ENCODE assay signal across 17 cellular contexts in genomic region chr1:205486258-205486657, GRCh38. TPM values are rescaled to one million over a fixed set of nuclear protein-coding genes. Genes with fewer than 3 reads are reported as not detected.
DNase-seq lines count a peak whose midpoint lies in the region; ATAC-seq, FAIRE-seq and TF ChIP-seq lines count a peak whose summit lies in the region.
"Had no signal": no experiment of that assay in that cellular context is flagged by ENCODE, and none has a peak within 500 bp of the region (broad histone marks: within the 10 kb centered on the region; RNA-seq: fewer than 3 reads in every experiment).

No MANE protein-coding gene starts in this region.

- H3K4me3 ChIP-seq in HepG2 (replicated peaks in 1 of 3; ENCODE audit: insufficient read depth in 1 of 3, low read depth in 2 of 3, low read length in 3 of 3) = no peak overlapping the region
- no peak overlapping the region for H3K4me3 ChIP-seq in right lobe of liver
- H3K4me3 ChIP-seq in K562 = no peak overlapping the region
- H3K4me3 ChIP-seq: A549; BLaER1 treated with 17β-estradiol and CSF1 and Interleukin-3, amounts not matched to agents 10 nM and 100 nM had no signal

- TF ChIP-seq EP300 in HepG2 (IDR thresholded peaks at IDR 0.05; ENCODE audit: low read depth in 2 of 2, low read length in 2 of 2) = no peak
- TF ChIP-seq EP300 in HepG2 (CRISPR knock-in tag; IDR thresholded peaks at IDR 0.05; ENCODE audit: borderline replicate concordance) = no peak
- TF ChIP-seq EP300 in K562 (IDR thresholded peaks at IDR 0.05; ENCODE audit: low read length) = no peak

- peak overlapping the region; percentile 8 for H3K27ac Mint-ChIP-seq in glutamatergic neuron (ENCODE audit: unreplicated experiment)
- H3K27ac Mint-ChIP-seq: CD4-positive, alpha-beta T cell; CD8-positive, alpha-beta T cell had no signal

- TF ChIP-seq POLR2A in HepG2 (IDR thresholded peaks at IDR 0.05; ENCODE audit: insufficient read depth in 1 of 2, low read depth in 2 of 2, low read length in 2 of 2) (no peak), right lobe of liver (IDR thresholded peaks at IDR 0.05) (no peak), K562 (conservative IDR thresholded peaks at IDR 0.05) (no peak), GM12892 (IDR thresholded peaks at IDR 0.05; ENCODE audit: low read depth, low read length) (no peak)

- no peak overlapping the region for H2AFZ ChIP-seq in HepG2 (ENCODE audit: low read length)
- H2AFZ ChIP-seq in K562 (ENCODE audit: low read depth, low read length) = no peak overlapping the region

- no peak overlapping the region for H3K4me3 Mint-ChIP-seq in glutamatergic neuron (ENCODE audit: unreplicated experiment)
- H3K4me3 Mint-ChIP-seq: B cell; CD4-positive, alpha-beta T cell; CD8-positive, alpha-beta T cell had no signal

- H4K20me1 ChIP-seq in HepG2 (ENCODE audit: insufficient read depth, low read length) (no peaks in the 10 kb centered on the region), K562 (replicated peaks; ENCODE audit: control insufficient read depth, insufficient read depth, low read length) (peaks cover 29% of the 10 kb centered on the region)

- TF ChIP-seq RAD21 in HepG2 (CRISPR knock-in tag; IDR thresholded peaks at IDR 0.05) = no peak
- no peak for TF ChIP-seq RAD21 in K562 (CRISPR knock-in tag; conservative IDR thresholded peaks at IDR 0.05 in 1 of 2, IDR thresholded peaks at IDR 0.05 in 1 of 2)

- H3K27me3 Mint-ChIP-seq in glutamatergic neuron (ENCODE audit: unreplicated experiment) = peaks cover 8% of the 10 kb centered on the region

- no peaks in the 10 kb centered on the region for H3K79me2 ChIP-seq in HepG2 (ENCODE audit: insufficient read depth, low read length)
- no peaks in the 10 kb centered on the region for H3K79me2 ChIP-seq in K562 (ENCODE audit: control insufficient read depth, insufficient read depth, low read length)

- no peaks in the 10 kb centered on the region for H3K9me1 ChIP-seq in K562 (ENCODE audit: control insufficient read depth, insufficient read depth, low read length)

- ATAC-seq in HepG2 (no peak), right lobe of liver (no peak), K562 (no peak), HG02840 (IDR thresholded peaks at IDR 0.05; ENCODE audit: low FRiP score, unreplicated experiment) (no peak)

- peaks cover 10% of the 10 kb centered on the region for H3K4me1 Mint-ChIP-seq in glutamatergic neuron (ENCODE audit: low read depth, unreplicated experiment)

- TF ChIP-seq CTCF in HepG2 (CRISPR knock-in tag; IDR thresholded peaks at IDR 0.05) (no peak), right lobe of liver (IDR thresholded peaks at IDR 0.05) (no peak), K562 (IDR thresholded peaks at IDR 0.05 in 2 of 3, conservative IDR thresholded peaks at IDR 0.05 in 1 of 3; ENCODE audit: insufficient read depth in 2 of 3, low read depth in 1 of 3, low read length in 3 of 3) (no peak), glutamatergic neuron (IDR thresholded peaks at IDR 0.05; ENCODE audit: partially characterized antibody, unreplicated experiment) (no peak)

- H3K36me3 ChIP-seq in HepG2 (replicated peaks in 1 of 2; ENCODE audit: control insufficient read depth in 1 of 2, insufficient read depth in 2 of 2, low read length in 2 of 2) = no peaks in the 10 kb centered on the region
- no peaks in the 10 kb centered on the region for H3K36me3 ChIP-seq in right lobe of liver
- H3K36me3 ChIP-seq in K562 (ENCODE audit: control insufficient read depth, insufficient read depth, low read length) = no peaks in the 10 kb centered on the region
- H3K36me3 ChIP-seq: BLaER1 treated with 17β-estradiol and CSF1 and Interleukin-3, amounts not matched to agents 10 nM and 100 nM had no signal

- FAIRE-seq in HepG2 (lab: Jason Lieb, UNC) (no peak), K562 (lab: Jason Lieb, UNC) (no peak), GM12892 (lab: Jason Lieb, UNC) (no peak)
- FAIRE-seq: A549, GM12891 had no signal

- POLR2A ChIA-PET in HepG2 (lab: Yijun Ruan, JAX) = no interaction called here
- POLR2A ChIA-PET in K562 (lab: Yijun Ruan, JAX) = interaction anchor here (0.6 to 1.5 kb wide), 4 partner anchors 10 to 381 kb away, joined by 3 to 6 read pairs (median 4); no protein-coding TSS in a partner anchor

- H3K36me3 Mint-ChIP-seq in glutamatergic neuron (ENCODE audit: unreplicated experiment) = no peaks in the 10 kb centered on the region
- H3K36me3 Mint-ChIP-seq: CD8-positive, alpha-beta T cell had no signal

- H3K27me3 ChIP-seq in HepG2 (ENCODE audit: control insufficient read depth in 1 of 2, insufficient read depth in 2 of 2, low read length in 2 of 2) = peaks cover 7 to 22% of the 10 kb centered on the region in 2 experiments; a peak in 3 of 5 replicates
- H3K27me3 ChIP-seq in right lobe of liver = no peaks in the 10 kb centered on the region
- H3K27me3 ChIP-seq in K562 (ENCODE audit: control insufficient read depth in 2 of 2, insufficient read depth in 2 of 2, low read length in 2 of 2) = peaks cover 29 to 58% of the 10 kb centered on the region in 2 experiments

- H3K4me2 ChIP-seq in HepG2 (ENCODE audit: low read depth, low read length) (no peak overlapping the region), K562 (ENCODE audit: insufficient read depth, low read length) (no peak overlapping the region)
- H3K4me2 ChIP-seq: A549; BLaER1 treated with 17β-estradiol and CSF1 and Interleukin-3, amounts not matched to agents 10 nM and 100 nM had no signal

- H3K9me3 ChIP-seq in HepG2 (ENCODE audit: low read length) = no peaks in the 10 kb centered on the region
- H3K9me3 ChIP-seq in right lobe of liver = no peaks in the 10 kb centered on the region
- H3K9me3 ChIP-seq in K562 (replicated peaks; ENCODE audit: control insufficient read depth, insufficient read depth, low read depth, low read length) = no peaks in the 10 kb centered on the region
- H3K9me3 ChIP-seq: A549; BLaER1 treated with 17β-estradiol and CSF1 and Interleukin-3, amounts not matched to agents 10 nM and 100 nM; Caco-2 had no signal

- H3K4me1 ChIP-seq in HepG2 (ENCODE audit: insufficient read depth, low read length) = peaks cover 30% of the 10 kb centered on the region
- H3K4me1 ChIP-seq in right lobe of liver = no peaks in the 10 kb centered on the region
- H3K4me1 ChIP-seq in K562 (replicated peaks in 1 of 2; ENCODE audit: control insufficient read depth in 2 of 2, insufficient read depth in 2 of 2, low read length in 2 of 2) = peaks cover 0 to 4% of the 10 kb centered on the region in 2 experiments; a peak in 1 of 5 replicates
- H3K4me1 ChIP-seq: A549 had no signal

- CTCF ChIA-PET in HepG2 (lab: Yijun Ruan, JAX; ENCODE audit: low intra/inter-chr PET ratio, low total read pairs) (interaction anchor here (1.1 to 6.3 kb wide), 6 partner anchors 38 to 151 kb away, joined by 4 to 86 read pairs (median 19); no protein-coding TSS in a partner anchor), K562 (lab: Yijun Ruan, JAX; ENCODE audit: low intra/inter-chr PET ratio) (interaction anchor here (0.5 to 5.3 kb wide), 9 partner anchors 16 to 880 kb away, joined by 3 to 73 read pairs (median 6); no protein-coding TSS in a partner anchor)

- in situ Hi-C loops in HepG2 (cut with HindIII; ENCODE audit: extremely low pct_ligation_motif_present, low pct_unique_long_range_greater_than_20kb) = loop anchor here (5.0 kb wide), 2 partner anchors 36 to 89 kb away; no protein-coding TSS in a partner anchor
- in situ Hi-C loops in K562 (cut with MboI) = loop anchor here (5.0 to 10.0 kb wide), 3 partner anchors 36 to 131 kb away; partner anchors contain the start of gene KLHDC8A

- H3K27ac ChIP-seq in HepG2 (ENCODE audit: extremely low read length, insufficient read depth, low read length) (no peak overlapping the region), right lobe of liver (no peak overlapping the region), K562 (ENCODE audit: extremely low read depth, low read depth, low read length) (no peak overlapping the region)
- H3K27ac ChIP-seq: 22Rv1; A549; BLaER1 treated with 17β-estradiol and CSF1 and Interleukin-3, amounts not matched to agents 10 nM and 100 nM; C4-2B had no signal

- DNase-seq in HepG2 (ENCODE audit: low spot score) (no peak), right lobe of liver (no peak), K562 (ENCODE audit: extremely low read depth in 1 of 4, low spot score in 3 of 4) (no peak), glutamatergic neuron (no peak), GM12892 (ENCODE audit: insufficient read length) (no peak)
- DNase-seq: Caco-2, Calu3, DMS153 had no signal

- no TSS peak for BruUV-seq in HepG2 (replicated peaks; lab: Mats Ljungman, UMichigan)
- no TSS peak for BruUV-seq in K562 (replicated peaks; lab: Mats Ljungman, UMichigan)

- 63% methylated on average over 6 of the region's 6 CpGs for WGBS in HepG2 (ENCODE audit: low lambda C conversion rate)
- WGBS in right lobe of liver (ENCODE audit: insufficient coverage, low coverage, low lambda C conversion rate, missing lambda C conversion rate) = 88% methylated on average over 6 of the region's 6 CpGs
- 13% methylated on average over 6 of the region's 6 CpGs for WGBS in K562 (ENCODE audit: insufficient coverage, low coverage, missing lambda C conversion rate)

- intact Hi-C loops in HepG2 (cut with micrococcal nuclease; ENCODE audit: unreplicated experiment) = loop anchor here (5.0 kb wide), 1 partner anchor 149 kb away; no protein-coding TSS in a partner anchor
- intact Hi-C loops in right lobe of liver (cut with DNase I) = loop anchor here (5.0 to 10.0 kb wide), 3 partner anchors 36 to 141 kb away; partner anchors contain the start of gene KLHDC8A (in 1 of the 2)
- intact Hi-C loops in K562 (cut with micrococcal nuclease) = no loop called here

- H3K9ac ChIP-seq in HepG2 (ENCODE audit: insufficient read depth, low read depth, low read length) (no peak overlapping the region), K562 (ENCODE audit: insufficient read depth in 1 of 2, low read depth in 2 of 2, low read length in 2 of 2) (no peak overlapping the region)
- H3K9ac ChIP-seq: BLaER1 treated with 17β-estradiol and CSF1 and Interleukin-3, amounts not matched to agents 10 nM and 100 nM had no signal

- H3K9me3 Mint-ChIP-seq in glutamatergic neuron (ENCODE audit: unreplicated experiment) = no peaks in the 10 kb centered on the region
- H3K9me3 Mint-ChIP-seq: CD4-positive, alpha-beta T cell; CD8-positive, alpha-beta T cell had no signal

RNA-seq across cellular contexts. Expression of gene CDK18, which starts 18.2 kb away (rescaled TPM):
- 3.2 and 6.4 TPM in 2 replicates for total RNA-seq in HepG2 (2016; rRNA removed; fragmentation: Illumina TruSeq; extraction: Trizol)
- total RNA-seq in HepG2 (2016; cell fraction: cytosol; rRNA removed; fragmentation: Illumina TruSeq; extraction: Trizol; ENCODE audit: low read depth) = 10.6 and 10.7 TPM in 2 replicates
- total RNA-seq in HepG2 (2016; cell fraction: insoluble cytoplasmic fraction; rRNA removed; fragmentation: Illumina TruSeq; extraction: Trizol) = 3.6 and 7.0 TPM in 2 replicates
- 8.3 and 10.4 TPM in 2 replicates for total RNA-seq in HepG2 (2016; cell fraction: membrane; rRNA removed; fragmentation: Illumina TruSeq; extraction: Trizol)
- total RNA-seq in HepG2 (2016; cell fraction: nucleus; rRNA removed; fragmentation: Illumina TruSeq; extraction: Trizol) = 8.2 and 10.1 TPM in 2 replicates
- 38.8 and 45.3 TPM in 2 replicates for polyA plus RNA-seq in HepG2 (2011; rRNA removed)
- polyA plus RNA-seq in HepG2 (2011; cell fraction: cytosol; rRNA removed) = 13.0 and 14.8 TPM in 2 replicates
- polyA plus RNA-seq in HepG2 (2011; cell fraction: nucleus; rRNA removed) = 224 and 255 TPM in 2 replicates
- polyA plus RNA-seq in HepG2 (2012) = 53.5 and 54.3 TPM in 2 replicates
- 5.2 and 5.9 TPM in 2 replicates for polyA plus RNA-seq in HepG2 (2016; cell fraction: cytosol; fragmentation: Illumina TruSeq; extraction: Trizol; ENCODE audit: low read depth)
- 6.0 and 9.4 TPM in 2 replicates for polyA plus RNA-seq in HepG2 (2016; cell fraction: insoluble cytoplasmic fraction; fragmentation: Illumina TruSeq; extraction: Trizol; ENCODE audit: low read depth)
- 11.2 and 12.4 TPM in 2 replicates for polyA plus RNA-seq in HepG2 (2016; cell fraction: membrane; fragmentation: Illumina TruSeq; extraction: Trizol; ENCODE audit: low read depth)
- 33.1 and 35.8 TPM in 2 replicates for polyA plus RNA-seq in HepG2 (2016; cell fraction: nucleus; fragmentation: Illumina TruSeq; extraction: Trizol; ENCODE audit: insufficient read depth, low read depth)
- polyA minus RNA-seq in HepG2 (2011; rRNA and poly(A)+ RNA removed; ENCODE audit: low replicate concordance) = 11.0 and 29.7 TPM in 2 replicates
- 14.7 and 23.4 TPM in 2 replicates for polyA minus RNA-seq in HepG2 (2011; cell fraction: cytosol; rRNA and poly(A)+ RNA removed)
- polyA minus RNA-seq in HepG2 (2011; cell fraction: nucleus; rRNA and poly(A)+ RNA removed) = 47.0 and 52.3 TPM in 2 replicates
- 10 to 100 TPM in 3 of 6 experiments, 1 to 10 TPM in 3; 6.3 to 22.3 (median 9.7) TPM for total RNA-seq in right lobe of liver
- total RNA-seq in K562 (2011; cell fraction: chromatin; rRNA removed; ENCODE audit: low replicate concordance) = 0.63 and 3.1 TPM in 2 replicates
- 0.92 and 1.2 TPM in 2 replicates for total RNA-seq in K562 (2011; cell fraction: nucleolus; rRNA removed)
- total RNA-seq in K562 (2011; cell fraction: nucleoplasm; rRNA removed) = 1.0 and 1.7 TPM in 2 replicates
- 0.05 TPM in 1 of 2 replicates, not detected in the other for total RNA-seq in K562 (2014; rRNA removed)
- total RNA-seq in K562 (2014; rRNA removed; fragmentation: Illumina TruSeq; extraction: Trizol) = 0.07 TPM in 1 of 2 replicates, not detected in the other
- total RNA-seq in K562 (2015; rRNA removed; fragmentation: Illumina TruSeq; extraction: Trizol) = 0.23 and 0.69 TPM in 2 replicates
- 0.34 and 0.44 TPM in 2 replicates for total RNA-seq in K562 (2021)
- polyA plus RNA-seq in K562 (2011; rRNA removed) = 0.17 and 0.20 TPM in 2 replicates
- polyA plus RNA-seq in K562 (2011; cell fraction: cytosol; rRNA removed) = 0.06 and 0.25 TPM in 2 replicates
- 0.51 and 1.9 TPM in 2 replicates for polyA plus RNA-seq in K562 (2011; cell fraction: nucleus; rRNA removed)
- 0.46 and 1.4 TPM in 2 replicates for polyA plus RNA-seq in K562 (2012)
- polyA plus RNA-seq in K562 (2014; fragmentation: Illumina TruSeq; extraction: Trizol) = 0.51 and 0.61 TPM in 2 replicates
- not detected for polyA plus RNA-seq in K562 (2014; fragmentation: Nextera tagmentation; extraction: Ambion mirVana)
- polyA plus RNA-seq in K562 (2014; rRNA removed) = 0.08 and 0.19 TPM in 2 replicates
- 0.18 and 0.28 TPM in 2 replicates for polyA minus RNA-seq in K562 (2011; rRNA and poly(A)+ RNA removed)
- not detected in 2 replicates for polyA minus RNA-seq in K562 (2011; cell fraction: cytosol; rRNA and poly(A)+ RNA removed)
- polyA minus RNA-seq in K562 (2011; cell fraction: nucleus; rRNA and poly(A)+ RNA removed) = 0.56 and 1.6 TPM in 2 replicates
- 1.7 TPM for total RNA-seq in glutamatergic neuron (ENCODE audit: unreplicated experiment)
- 0.30 TPM for polyA plus RNA-seq in GM12892 (2012; ENCODE audit: missing spikeins)

RNA-seq across cellular contexts. Expression of gene BLACAT1, which starts 30.4 kb away (rescaled TPM):
- total RNA-seq in HepG2 (2016; rRNA removed; fragmentation: Illumina TruSeq; extraction: Trizol) (0.42 and 1.2 TPM in 2 replicates), right lobe of liver (under 1 TPM in 1 of 6 experiments, not detected in 5; 0.06 TPM), K562 (2014; rRNA removed) (0.37 and 0.73 TPM in 2 replicates), K562 (2014; rRNA removed; fragmentation: Illumina TruSeq; extraction: Trizol) (0.73 and 1.1 TPM in 2 replicates), K562 (2015; rRNA removed; fragmentation: Illumina TruSeq; extraction: Trizol) (0.45 and 0.47 TPM in 2 replicates), K562 (2021) (0.83 and 1.0 TPM in 2 replicates), glutamatergic neuron (ENCODE audit: unreplicated experiment) (1.1 TPM)
- 0.18 TPM in 1 of 2 replicates, not detected in the other for total RNA-seq in HepG2 (2016; cell fraction: cytosol; rRNA removed; fragmentation: Illumina TruSeq; extraction: Trizol; ENCODE audit: low read depth)
- 0.28 and 1.4 TPM in 2 replicates for total RNA-seq in HepG2 (2016; cell fraction: insoluble cytoplasmic fraction; rRNA removed; fragmentation: Illumina TruSeq; extraction: Trizol)
- 0.10 and 0.28 TPM in 2 replicates for total RNA-seq in HepG2 (2016; cell fraction: membrane; rRNA removed; fragmentation: Illumina TruSeq; extraction: Trizol)
- 2.8 and 3.4 TPM in 2 replicates for total RNA-seq in HepG2 (2016; cell fraction: nucleus; rRNA removed; fragmentation: Illumina TruSeq; extraction: Trizol)
- polyA plus RNA-seq in HepG2 (2011; rRNA removed) (2.7 and 2.8 TPM in 2 replicates), K562 (2011; rRNA removed) (3.4 and 5.9 TPM in 2 replicates), K562 (2014; fragmentation: Illumina TruSeq; extraction: Trizol) (1.2 and 1.6 TPM in 2 replicates), K562 (2014; fragmentation: Nextera tagmentation; extraction: Ambion mirVana) (under 1 TPM; 0.10 to 0.17 TPM), K562 (2014; rRNA removed) (0.84 and 1.3 TPM in 2 replicates)
- 1.2 and 1.4 TPM in 2 replicates for polyA plus RNA-seq in HepG2 (2011; cell fraction: cytosol; rRNA removed)
- polyA plus RNA-seq in HepG2 (2011; cell fraction: nucleus; rRNA removed) = 6.9 and 7.0 TPM in 2 replicates
- 0.36 and 0.88 TPM in 2 replicates for polyA plus RNA-seq in HepG2 (2012)
- polyA plus RNA-seq in HepG2 (2016; cell fraction: cytosol; fragmentation: Illumina TruSeq; extraction: Trizol; ENCODE audit: low read depth) = 0.07 and 0.09 TPM in 2 replicates
- polyA plus RNA-seq in HepG2 (2016; cell fraction: insoluble cytoplasmic fraction; fragmentation: Illumina TruSeq; extraction: Trizol; ENCODE audit: low read depth) = 0.48 and 0.52 TPM in 2 replicates
- 0.12 and 0.19 TPM in 2 replicates for polyA plus RNA-seq in HepG2 (2016; cell fraction: membrane; fragmentation: Illumina TruSeq; extraction: Trizol; ENCODE audit: low read depth)
- 2.2 and 2.7 TPM in 2 replicates for polyA plus RNA-seq in HepG2 (2016; cell fraction: nucleus; fragmentation: Illumina TruSeq; extraction: Trizol; ENCODE audit: insufficient read depth, low read depth)
- 0.37 and 5.7 TPM in 2 replicates for polyA minus RNA-seq in HepG2 (2011; rRNA and poly(A)+ RNA removed; ENCODE audit: low replicate concordance)
- 0.79 and 0.97 TPM in 2 replicates for polyA minus RNA-seq in HepG2 (2011; cell fraction: cytosol; rRNA and poly(A)+ RNA removed)
- 9.9 and 10.4 TPM in 2 replicates for polyA minus RNA-seq in HepG2 (2011; cell fraction: nucleus; rRNA and poly(A)+ RNA removed)
- 5.4 and 17.4 TPM in 2 replicates for total RNA-seq in K562 (2011; cell fraction: chromatin; rRNA removed; ENCODE audit: low replicate concordance)
- 5.8 and 9.7 TPM in 2 replicates for total RNA-seq in K562 (2011; cell fraction: nucleolus; rRNA removed)
- 7.8 and 9.5 TPM in 2 replicates for total RNA-seq in K562 (2011; cell fraction: nucleoplasm; rRNA removed)
- polyA plus RNA-seq in K562 (2011; cell fraction: cytosol; rRNA removed) = 2.6 and 3.6 TPM in 2 replicates
- polyA plus RNA-seq in K562 (2011; cell fraction: nucleus; rRNA removed) = 7.5 and 19.7 TPM in 2 replicates
- 1.2 and 3.3 TPM in 2 replicates for polyA plus RNA-seq in K562 (2012)
- polyA minus RNA-seq in K562 (2011; rRNA and poly(A)+ RNA removed) = 3.0 and 5.2 TPM in 2 replicates
- 0.55 and 1.3 TPM in 2 replicates for polyA minus RNA-seq in K562 (2011; cell fraction: cytosol; rRNA and poly(A)+ RNA removed)
- 3.4 and 4.8 TPM in 2 replicates for polyA minus RNA-seq in K562 (2011; cell fraction: nucleus; rRNA and poly(A)+ RNA removed)
- polyA plus RNA-seq in GM12892 (2012; ENCODE audit: missing spikeins) = not detected
- total RNA-seq: B cell; CD4-positive, alpha-beta T cell; CD8-positive, alpha-beta T cell had no signal
